ENCODE assay signal across 22 cellular contexts in the genomic region with DNA sequence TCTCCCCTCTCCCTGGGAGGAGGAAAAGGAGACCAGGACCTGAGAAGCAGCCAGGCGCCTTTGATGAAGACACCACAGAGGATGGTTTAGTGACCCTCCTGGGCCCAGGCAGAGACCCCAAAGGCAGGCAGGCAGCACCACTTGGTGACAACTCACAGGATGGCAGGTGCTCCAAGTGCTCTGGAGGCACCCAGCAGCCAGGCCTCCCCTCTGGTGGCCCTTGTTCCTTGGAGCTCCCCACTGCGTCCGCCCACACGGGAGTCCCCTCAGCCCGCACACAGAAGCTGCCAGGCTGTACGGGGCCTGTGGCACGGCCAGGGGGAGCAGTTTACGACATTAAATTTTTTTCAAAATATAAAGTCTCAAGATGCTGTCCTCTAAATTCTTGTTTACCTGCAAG.
"Had no signal": no experiment of that assay in that cellular context is flagged by ENCODE, and none has a peak within 500 bp of the region (broad histone marks: within the 10 kb centered on the region; RNA-seq: fewer than 3 reads in every experiment).

No MANE protein-coding gene starts in this region.

- H2AFZ ChIP-seq: hepatocyte had no signal

- H3K79me2 ChIP-seq: hepatocyte had no signal

- H3K27ac ChIP-seq: ascending aorta, cardiac muscle cell, colonic mucosa, gastrocnemius medialis, hepatocyte, skin epidermis, thoracic aorta had no signal

- ATAC-seq: gastrocnemius medialis; naive thymus-derived CD4-positive, alpha-beta T cell; sciatic nerve; stimulated activated naive CD8-positive, alpha-beta T cell treated with anti-CD3 and anti-CD28 coated beads, Interleukin-15, Interleukin-2, amounts not matched to agents 100 U/mL and 50 U/mL, for 24 hours; WTC11 had no signal

- H3K36me3 ChIP-seq: cardiac muscle cell, colonic mucosa, gastrocnemius medialis had no signal

- FAIRE-seq: kidney had no signal

- H3K4me1 ChIP-seq: ascending aorta, colonic mucosa, gastrocnemius medialis had no signal

- H3K9me3 ChIP-seq: ascending aorta, colonic mucosa, gastrocnemius medialis, thoracic aorta had no signal

- H3K4me2 ChIP-seq: hepatocyte had no signal

- H3K4me3 ChIP-seq: ascending aorta, cardiac muscle cell, colonic mucosa, gastrocnemius medialis, hepatocyte, skin epidermis, thoracic aorta had no signal

- DNase-seq: activated effector memory CD4-positive, alpha-beta T cell treated with anti-CD3 and anti-CD28 coated beads, Interleukin-2, amount 50 U/mL, for 16 hours; activated naive CD4-positive, alpha-beta T cell treated with anti-CD3 and anti-CD28 coated beads, Interleukin-2, amount 10 ng/mL, durations not matched to agents 7 days and 5 days; activated naive CD8-positive, alpha-beta T cell treated with anti-CD3 and anti-CD28 coated beads, Interleukin-2, amount 10 ng/mL, durations not matched to agents 7 days and 5 days; activated T-cell treated with anti-CD3 and anti-CD28 coated beads, Interleukin-2, amount 50 U/mL, for 1 hour; cerebellar nuclear complex; colonic mucosa; effector CD8-positive, alpha-beta T cell; gastrocnemius medialis; kidney; naive thymus-derived CD4-positive, alpha-beta T cell; stimulated activated CD4-positive, alpha-beta T cell treated with anti-CD3 and anti-CD28 coated beads, Interleukin-12 subunit alpha, Interleukin-12 subunit beta, amount 100 ng/mL, for 4 hours; stimulated activated CD4-positive, alpha-beta T cell treated with anti-CD3 and anti-CD28 coated beads, Interleukin-4, amount 100 ng/mL, for 1 hour; stimulated activated naive CD8-positive, alpha-beta T cell treated with anti-CD3 and anti-CD28 coated beads, Interleukin-15, Interleukin-2, amounts not matched to agents 100 U/mL and 50 U/mL, for 24 hours; T-helper 2 cell; trophoblast cell had no signal

- H3K27me3 ChIP-seq: ascending aorta, cardiac muscle cell, colonic mucosa, gastrocnemius medialis, hepatocyte had no signal
